In the genomic region with DNA sequence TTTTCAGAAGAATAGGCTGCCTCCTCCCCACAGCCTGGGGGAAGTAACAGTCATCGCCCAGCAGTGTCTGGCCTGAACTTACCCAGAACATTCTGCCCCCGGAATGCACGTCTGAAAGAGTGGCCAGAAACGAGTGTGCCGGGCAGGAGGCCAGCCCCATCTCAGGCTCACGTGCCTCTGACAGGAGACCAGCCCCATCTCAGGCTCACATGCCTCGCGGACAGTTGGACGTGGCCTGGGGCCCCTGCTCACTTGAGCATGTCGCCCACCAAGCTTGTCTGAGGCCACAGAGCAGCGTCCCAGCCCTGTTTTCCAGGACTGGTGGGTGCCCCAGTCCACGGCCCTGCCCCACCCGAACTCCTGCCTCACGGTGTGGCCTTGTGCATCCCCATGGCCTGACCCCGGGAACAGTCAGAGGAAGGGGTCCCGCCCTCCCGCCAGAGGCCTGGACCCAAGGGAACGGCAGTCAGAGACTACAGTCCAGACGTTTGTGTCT, we compare ENCODE assay signal across 2 cellular contexts.
A peak's percentile ranks its signal among the peaks of the same experiment; 100 is the strongest.
TF ChIP-seq lines count a peak whose summit lies in the region.

No MANE protein-coding gene starts in this region.

TF ChIP-seq in GM23338, 12 proteins besides CTCF, POLR2A, EP300 and RAD21 (continued from another document):
- TF ChIP-seq, protein P1, sequence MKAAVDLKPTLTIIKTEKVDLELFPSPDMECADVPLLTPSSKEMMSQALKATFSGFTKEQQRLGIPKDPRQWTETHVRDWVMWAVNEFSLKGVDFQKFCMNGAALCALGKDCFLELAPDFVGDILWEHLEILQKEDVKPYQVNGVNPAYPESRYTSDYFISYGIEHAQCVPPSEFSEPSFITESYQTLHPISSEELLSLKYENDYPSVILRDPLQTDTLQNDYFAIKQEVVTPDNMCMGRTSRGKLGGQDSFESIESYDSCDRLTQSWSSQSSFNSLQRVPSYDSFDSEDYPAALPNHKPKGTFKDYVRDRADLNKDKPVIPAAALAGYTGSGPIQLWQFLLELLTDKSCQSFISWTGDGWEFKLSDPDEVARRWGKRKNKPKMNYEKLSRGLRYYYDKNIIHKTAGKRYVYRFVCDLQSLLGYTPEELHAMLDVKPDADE (IDR thresholded peaks at IDR 0.05) = no peak
- no peak for TF ChIP-seq EZH2phosphoT487 (IDR thresholded peaks at IDR 0.05; ENCODE audit: unreplicated experiment)

TF ChIP-seq in HepG2, 621 proteins besides CTCF, POLR2A, EP300 and RAD21 (continued from another document and continues in another):
- TF ChIP-seq, protein P2, sequence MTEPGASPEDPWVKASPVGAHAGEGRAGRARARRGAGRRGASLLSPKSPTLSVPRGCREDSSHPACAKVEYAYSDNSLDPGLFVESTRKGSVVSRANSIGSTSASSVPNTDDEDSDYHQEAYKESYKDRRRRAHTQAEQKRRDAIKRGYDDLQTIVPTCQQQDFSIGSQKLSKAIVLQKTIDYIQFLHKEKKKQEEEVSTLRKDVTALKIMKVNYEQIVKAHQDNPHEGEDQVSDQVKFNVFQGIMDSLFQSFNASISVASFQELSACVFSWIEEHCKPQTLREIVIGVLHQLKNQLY (CRISPR knock-in tag; IDR thresholded peaks at IDR 0.05) = no peak
- no peak for TF ChIP-seq CBFB (CRISPR knock-in tag; IDR thresholded peaks at IDR 0.05)
- TF ChIP-seq, protein P3, sequence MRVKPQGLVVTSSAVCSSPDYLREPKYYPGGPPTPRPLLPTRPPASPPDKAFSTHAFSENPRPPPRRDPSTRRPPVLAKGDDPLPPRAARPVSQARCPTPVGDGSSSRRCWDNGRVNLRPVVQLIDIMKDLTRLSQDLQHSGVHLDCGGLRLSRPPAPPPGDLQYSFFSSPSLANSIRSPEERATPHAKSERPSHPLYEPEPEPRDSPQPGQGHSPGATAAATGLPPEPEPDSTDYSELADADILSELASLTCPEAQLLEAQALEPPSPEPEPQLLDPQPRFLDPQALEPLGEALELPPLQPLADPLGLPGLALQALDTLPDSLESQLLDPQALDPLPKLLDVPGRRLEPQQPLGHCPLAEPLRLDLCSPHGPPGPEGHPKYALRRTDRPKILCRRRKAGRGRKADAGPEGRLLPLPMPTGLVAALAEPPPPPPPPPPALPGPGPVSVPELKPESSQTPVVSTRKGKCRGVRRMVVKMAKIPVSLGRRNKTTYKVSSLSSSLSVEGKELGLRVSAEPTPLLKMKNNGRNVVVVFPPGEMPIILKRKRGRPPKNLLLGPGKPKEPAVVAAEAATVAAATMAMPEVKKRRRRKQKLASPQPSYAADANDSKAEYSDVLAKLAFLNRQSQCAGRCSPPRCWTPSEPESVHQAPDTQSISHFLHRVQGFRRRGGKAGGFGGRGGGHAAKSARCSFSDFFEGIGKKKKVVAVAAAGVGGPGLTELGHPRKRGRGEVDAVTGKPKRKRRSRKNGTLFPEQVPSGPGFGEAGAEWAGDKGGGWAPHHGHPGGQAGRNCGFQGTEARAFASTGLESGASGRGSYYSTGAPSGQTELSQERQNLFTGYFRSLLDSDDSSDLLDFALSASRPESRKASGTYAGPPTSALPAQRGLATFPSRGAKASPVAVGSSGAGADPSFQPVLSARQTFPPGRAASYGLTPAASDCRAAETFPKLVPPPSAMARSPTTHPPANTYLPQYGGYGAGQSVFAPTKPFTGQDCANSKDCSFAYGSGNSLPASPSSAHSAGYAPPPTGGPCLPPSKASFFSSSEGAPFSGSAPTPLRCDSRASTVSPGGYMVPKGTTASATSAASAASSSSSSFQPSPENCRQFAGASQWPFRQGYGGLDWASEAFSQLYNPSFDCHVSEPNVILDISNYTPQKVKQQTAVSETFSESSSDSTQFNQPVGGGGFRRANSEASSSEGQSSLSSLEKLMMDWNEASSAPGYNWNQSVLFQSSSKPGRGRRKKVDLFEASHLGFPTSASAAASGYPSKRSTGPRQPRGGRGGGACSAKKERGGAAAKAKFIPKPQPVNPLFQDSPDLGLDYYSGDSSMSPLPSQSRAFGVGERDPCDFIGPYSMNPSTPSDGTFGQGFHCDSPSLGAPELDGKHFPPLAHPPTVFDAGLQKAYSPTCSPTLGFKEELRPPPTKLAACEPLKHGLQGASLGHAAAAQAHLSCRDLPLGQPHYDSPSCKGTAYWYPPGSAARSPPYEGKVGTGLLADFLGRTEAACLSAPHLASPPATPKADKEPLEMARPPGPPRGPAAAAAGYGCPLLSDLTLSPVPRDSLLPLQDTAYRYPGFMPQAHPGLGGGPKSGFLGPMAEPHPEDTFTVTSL (CRISPR knock-in tag; IDR thresholded peaks at IDR 0.05; ENCODE audit: borderline replicate concordance) = no peak
- TF ChIP-seq, protein P4, sequence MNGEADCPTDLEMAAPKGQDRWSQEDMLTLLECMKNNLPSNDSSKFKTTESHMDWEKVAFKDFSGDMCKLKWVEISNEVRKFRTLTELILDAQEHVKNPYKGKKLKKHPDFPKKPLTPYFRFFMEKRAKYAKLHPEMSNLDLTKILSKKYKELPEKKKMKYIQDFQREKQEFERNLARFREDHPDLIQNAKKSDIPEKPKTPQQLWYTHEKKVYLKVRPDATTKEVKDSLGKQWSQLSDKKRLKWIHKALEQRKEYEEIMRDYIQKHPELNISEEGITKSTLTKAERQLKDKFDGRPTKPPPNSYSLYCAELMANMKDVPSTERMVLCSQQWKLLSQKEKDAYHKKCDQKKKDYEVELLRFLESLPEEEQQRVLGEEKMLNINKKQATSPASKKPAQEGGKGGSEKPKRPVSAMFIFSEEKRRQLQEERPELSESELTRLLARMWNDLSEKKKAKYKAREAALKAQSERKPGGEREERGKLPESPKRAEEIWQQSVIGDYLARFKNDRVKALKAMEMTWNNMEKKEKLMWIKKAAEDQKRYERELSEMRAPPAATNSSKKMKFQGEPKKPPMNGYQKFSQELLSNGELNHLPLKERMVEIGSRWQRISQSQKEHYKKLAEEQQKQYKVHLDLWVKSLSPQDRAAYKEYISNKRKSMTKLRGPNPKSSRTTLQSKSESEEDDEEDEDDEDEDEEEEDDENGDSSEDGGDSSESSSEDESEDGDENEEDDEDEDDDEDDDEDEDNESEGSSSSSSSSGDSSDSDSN (CRISPR knock-in tag; IDR thresholded peaks at IDR 0.05) = peak; percentile 16; the same call in 1 of the 2 replicates
- no peak for TF ChIP-seq RAD51 (IDR thresholded peaks at IDR 0.05; ENCODE audit: borderline replicate concordance)
- no peak for TF ChIP-seq HMGA1 (CRISPR knock-in tag; conservative IDR thresholded peaks at IDR 0.05)
- TF ChIP-seq HES4 (CRISPR knock-in tag; IDR thresholded peaks at IDR 0.05; ENCODE audit: borderline replicate concordance) = no peak
- no peak for TF ChIP-seq ZMYM4 (CRISPR knock-in tag; IDR thresholded peaks at IDR 0.05)
- no peak for TF ChIP-seq ZNF607 (CRISPR knock-in tag; IDR thresholded peaks at IDR 0.05; ENCODE audit: borderline replicate concordance)
- no peak for TF ChIP-seq REPIN1 (CRISPR knock-in tag; IDR thresholded peaks at IDR 0.05; ENCODE audit: borderline replicate concordance, low read depth)
- peak; percentile 90; the same call in 1 of the 2 replicates for TF ChIP-seq PAF1 (CRISPR knock-in tag; IDR thresholded peaks at IDR 0.05)
- 0 out of 2 replicates have a peak, but pooled peaks have one; percentile 18 for TF ChIP-seq ZFX (CRISPR knock-in tag; IDR thresholded peaks at IDR 0.05; ENCODE audit: low read depth)
- no peak for TF ChIP-seq PTBP1 (IDR thresholded peaks at IDR 0.05; ENCODE audit: low read depth, low read length, poor library complexity, severe bottlenecking)
- no peak for TF ChIP-seq AHR (CRISPR knock-in tag; IDR thresholded peaks at IDR 0.05)
- TF ChIP-seq ZNF260 (CRISPR knock-in tag; IDR thresholded peaks at IDR 0.05; ENCODE audit: borderline replicate concordance, low read depth) = no peak
- TF ChIP-seq, protein P5, sequence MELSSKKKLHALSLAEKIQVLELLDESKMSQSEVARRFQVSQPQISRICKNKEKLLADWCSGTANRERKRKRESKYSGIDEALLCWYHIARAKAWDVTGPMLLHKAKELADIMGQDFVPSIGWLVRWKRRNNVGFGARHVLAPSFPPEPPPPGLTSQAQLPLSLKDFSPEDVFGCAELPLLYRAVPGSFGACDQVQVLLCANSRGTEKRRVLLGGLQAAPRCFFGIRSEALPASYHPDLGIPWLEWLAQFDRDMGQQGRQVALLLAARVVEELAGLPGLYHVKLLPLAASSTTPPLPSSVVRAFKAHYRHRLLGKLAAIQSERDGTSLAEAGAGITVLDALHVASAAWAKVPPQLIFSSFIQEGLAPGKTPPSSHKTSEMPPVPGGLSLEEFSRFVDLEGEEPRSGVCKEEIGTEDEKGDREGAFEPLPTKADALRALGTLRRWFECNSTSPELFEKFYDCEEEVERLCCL (CRISPR knock-in tag; IDR thresholded peaks at IDR 0.05; ENCODE audit: borderline replicate concordance) = no peak
- TF ChIP-seq, protein P6, sequence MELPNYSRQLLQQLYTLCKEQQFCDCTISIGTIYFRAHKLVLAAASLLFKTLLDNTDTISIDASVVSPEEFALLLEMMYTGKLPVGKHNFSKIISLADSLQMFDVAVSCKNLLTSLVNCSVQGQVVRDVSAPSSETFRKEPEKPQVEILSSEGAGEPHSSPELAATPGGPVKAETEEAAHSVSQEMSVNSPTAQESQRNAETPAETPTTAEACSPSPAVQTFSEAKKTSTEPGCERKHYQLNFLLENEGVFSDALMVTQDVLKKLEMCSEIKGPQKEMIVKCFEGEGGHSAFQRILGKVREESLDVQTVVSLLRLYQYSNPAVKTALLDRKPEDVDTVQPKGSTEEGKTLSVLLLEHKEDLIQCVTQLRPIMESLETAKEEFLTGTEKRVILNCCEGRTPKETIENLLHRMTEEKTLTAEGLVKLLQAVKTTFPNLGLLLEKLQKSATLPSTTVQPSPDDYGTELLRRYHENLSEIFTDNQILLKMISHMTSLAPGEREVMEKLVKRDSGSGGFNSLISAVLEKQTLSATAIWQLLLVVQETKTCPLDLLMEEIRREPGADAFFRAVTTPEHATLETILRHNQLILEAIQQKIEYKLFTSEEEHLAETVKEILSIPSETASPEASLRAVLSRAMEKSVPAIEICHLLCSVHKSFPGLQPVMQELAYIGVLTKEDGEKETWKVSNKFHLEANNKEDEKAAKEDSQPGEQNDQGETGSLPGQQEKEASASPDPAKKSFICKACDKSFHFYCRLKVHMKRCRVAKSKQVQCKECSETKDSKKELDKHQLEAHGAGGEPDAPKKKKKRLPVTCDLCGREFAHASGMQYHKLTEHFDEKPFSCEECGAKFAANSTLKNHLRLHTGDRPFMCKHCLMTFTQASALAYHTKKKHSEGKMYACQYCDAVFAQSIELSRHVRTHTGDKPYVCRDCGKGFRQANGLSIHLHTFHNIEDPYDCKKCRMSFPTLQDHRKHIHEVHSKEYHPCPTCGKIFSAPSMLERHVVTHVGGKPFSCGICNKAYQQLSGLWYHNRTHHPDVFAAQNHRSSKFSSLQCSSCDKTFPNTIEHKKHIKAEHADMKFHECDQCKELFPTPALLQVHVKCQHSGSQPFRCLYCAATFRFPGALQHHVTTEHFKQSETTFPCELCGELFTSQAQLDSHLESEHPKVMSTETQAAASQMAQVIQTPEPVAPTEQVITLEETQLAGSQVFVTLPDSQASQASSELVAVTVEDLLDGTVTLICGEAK (IDR thresholded peaks at IDR 0.05) = no peak
- TF ChIP-seq, protein P6 (CRISPR knock-in tag; IDR thresholded peaks at IDR 0.05) = no peak
- 0 out of 2 replicates have a peak, but pooled peaks have one; percentile 24 for TF ChIP-seq SALL1 (CRISPR knock-in tag; IDR thresholded peaks at IDR 0.05)
- TF ChIP-seq ZC3H13 (CRISPR knock-in tag; IDR thresholded peaks at IDR 0.05) = peak; percentile 54
- no peak for TF ChIP-seq ZNF556 (CRISPR knock-in tag; IDR thresholded peaks at IDR 0.05; ENCODE audit: borderline replicate concordance)
- TF ChIP-seq AGO2 (optimal IDR thresholded peaks at IDR 0.05; ENCODE audit: low read depth, low read length) = peak; percentile 72
- TF ChIP-seq, protein P7, sequence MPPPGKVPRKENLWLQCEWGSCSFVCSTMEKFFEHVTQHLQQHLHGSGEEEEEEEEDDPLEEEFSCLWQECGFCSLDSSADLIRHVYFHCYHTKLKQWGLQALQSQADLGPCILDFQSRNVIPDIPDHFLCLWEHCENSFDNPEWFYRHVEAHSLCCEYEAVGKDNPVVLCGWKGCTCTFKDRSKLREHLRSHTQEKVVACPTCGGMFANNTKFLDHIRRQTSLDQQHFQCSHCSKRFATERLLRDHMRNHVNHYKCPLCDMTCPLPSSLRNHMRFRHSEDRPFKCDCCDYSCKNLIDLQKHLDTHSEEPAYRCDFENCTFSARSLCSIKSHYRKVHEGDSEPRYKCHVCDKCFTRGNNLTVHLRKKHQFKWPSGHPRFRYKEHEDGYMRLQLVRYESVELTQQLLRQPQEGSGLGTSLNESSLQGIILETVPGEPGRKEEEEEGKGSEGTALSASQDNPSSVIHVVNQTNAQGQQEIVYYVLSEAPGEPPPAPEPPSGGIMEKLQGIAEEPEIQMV (CRISPR knock-in tag; IDR thresholded peaks at IDR 0.05; ENCODE audit: low read depth) = no peak
- no peak for TF ChIP-seq SMAD3 (CRISPR knock-in tag; IDR thresholded peaks at IDR 0.05)
- TF ChIP-seq SIN3A (IDR thresholded peaks at IDR 0.05; ENCODE audit: borderline replicate concordance, low read depth, low read length) = no peak
- no peak for TF ChIP-seq ZNF747 (CRISPR knock-in tag; IDR thresholded peaks at IDR 0.05; ENCODE audit: borderline replicate concordance)
- TF ChIP-seq EHMT2 (IDR thresholded peaks at IDR 0.05; ENCODE audit: borderline replicate concordance, low read depth, low read length) = no peak
- no peak for TF ChIP-seq FLYWCH1 (CRISPR knock-in tag; IDR thresholded peaks at IDR 0.05)
- TF ChIP-seq, protein P8, sequence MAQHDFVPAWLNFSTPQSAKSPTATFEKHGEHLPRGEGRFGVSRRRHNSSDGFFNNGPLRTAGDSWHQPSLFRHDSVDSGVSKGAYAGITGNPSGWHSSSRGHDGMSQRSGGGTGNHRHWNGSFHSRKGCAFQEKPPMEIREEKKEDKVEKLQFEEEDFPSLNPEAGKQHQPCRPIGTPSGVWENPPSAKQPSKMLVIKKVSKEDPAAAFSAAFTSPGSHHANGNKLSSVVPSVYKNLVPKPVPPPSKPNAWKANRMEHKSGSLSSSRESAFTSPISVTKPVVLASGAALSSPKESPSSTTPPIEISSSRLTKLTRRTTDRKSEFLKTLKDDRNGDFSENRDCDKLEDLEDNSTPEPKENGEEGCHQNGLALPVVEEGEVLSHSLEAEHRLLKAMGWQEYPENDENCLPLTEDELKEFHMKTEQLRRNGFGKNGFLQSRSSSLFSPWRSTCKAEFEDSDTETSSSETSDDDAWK (CRISPR knock-in tag; IDR thresholded peaks at IDR 0.05) = no peak
